In genomic region chr10:71963351-71963755, GRCh38 we compare ENCODE assay signal across 10 cellular contexts. TPM values are rescaled to one million over a fixed set of nuclear protein-coding genes. Genes with fewer than 3 reads are reported as not detected.
DNase-seq lines count a peak whose midpoint lies in the region; ATAC-seq, FAIRE-seq and TF ChIP-seq lines count a peak whose summit lies in the region.
"Had no signal": no experiment of that assay in that cellular context is flagged by ENCODE, and none has a peak within 500 bp of the region (broad histone marks: within the 10 kb centered on the region; RNA-seq: fewer than 3 reads in every experiment).

No MANE protein-coding gene starts in this region.

- no peaks in the 10 kb centered on the region for H3K9me3 Mint-ChIP-seq in CD4-positive, alpha-beta T cell
- no peaks in the 10 kb centered on the region for H3K9me3 Mint-ChIP-seq in activated naive CD8-positive, alpha-beta T cell treated with anti-CD3 and anti-CD28 coated beads, Interleukin-2, amount 50 U/mL, for 24 hours

- no peak for TF ChIP-seq CTCF in CD4-positive, alpha-beta T cell (IDR thresholded peaks at IDR 0.05)

- CTCF ChIA-PET in CD4-positive, alpha-beta T cell (lab: Charles Lee) = interaction anchor here (0.6 kb wide), 1 partner anchor 44 kb away, joined by 4 read pairs; no protein-coding TSS in a partner anchor

- POLR2A ChIA-PET in CD4-positive, alpha-beta T cell (lab: Charles Lee) = no interaction called here

- H3K4me3 Mint-ChIP-seq in CD4-positive, alpha-beta T cell = peak overlapping the region; percentile 72
- peak overlapping the region; percentile 28 for H3K4me3 Mint-ChIP-seq in activated naive CD8-positive, alpha-beta T cell treated with anti-CD3 and anti-CD28 coated beads, Interleukin-2, amount 50 U/mL, for 24 hours

- intact Hi-C loops in CD4-positive, alpha-beta T cell (cut with DNase I, micrococcal nuclease) = no loop called here
- intact Hi-C loops in left cardiac atrium (cut with DNase I) (no loop called here), posterior vena cava (cut with DNase I) (loop anchor here (5.0 to 10.0 kb wide), 3 partner anchors 79 to 781 kb away; no protein-coding TSS in a partner anchor)

- no peak overlapping the region for H3K27ac Mint-ChIP-seq in CD4-positive, alpha-beta T cell
- no peak overlapping the region for H3K27ac Mint-ChIP-seq in activated naive CD8-positive, alpha-beta T cell treated with anti-CD3 and anti-CD28 coated beads, Interleukin-2, amount 50 U/mL, for 24 hours

- H3K36me3 Mint-ChIP-seq in CD4-positive, alpha-beta T cell (ENCODE audit: low read depth) = no peaks in the 10 kb centered on the region
- H3K36me3 Mint-ChIP-seq in activated naive CD8-positive, alpha-beta T cell treated with anti-CD3 and anti-CD28 coated beads, Interleukin-2, amount 50 U/mL, for 24 hours (ENCODE audit: low read depth) = no peaks in the 10 kb centered on the region

- peaks cover 38% of the 10 kb centered on the region for H3K27me3 ChIP-seq in CD4-positive, alpha-beta T cell (ENCODE audit: control insufficient read depth, insufficient read depth, low read length)

- peaks cover 63% of the 10 kb centered on the region for H3K27me3 Mint-ChIP-seq in CD4-positive, alpha-beta T cell
- peaks cover 54% of the 10 kb centered on the region for H3K27me3 Mint-ChIP-seq in activated naive CD8-positive, alpha-beta T cell treated with anti-CD3 and anti-CD28 coated beads, Interleukin-2, amount 50 U/mL, for 24 hours

- no peak for TF ChIP-seq POLR2A in GM12891 (IDR thresholded peaks at IDR 0.05; ENCODE audit: low read depth, low read length)

- H3K9me3 ChIP-seq in CD4-positive, alpha-beta T cell (ENCODE audit: control insufficient read depth, low read length) = no peaks in the 10 kb centered on the region

- no peak for ATAC-seq in CD4-positive, alpha-beta T cell (ENCODE audit: poor library complexity)
- ATAC-seq in activated naive CD8-positive, alpha-beta T cell treated with anti-CD3 and anti-CD28 coated beads, Interleukin-2, amount 50 U/mL, for 24 hours = no peak
- ATAC-seq in left cardiac atrium (peak; percentile 31 to 36), HG03025 (IDR thresholded peaks at IDR 0.05; ENCODE audit: low FRiP score, unreplicated experiment) (no peak), HG02759 (IDR thresholded peaks at IDR 0.05; ENCODE audit: unreplicated experiment) (no peak)

- no peak overlapping the region for H3K27ac ChIP-seq in CD4-positive, alpha-beta T cell (ENCODE audit: low read depth, low read length)

- DNase-seq in CD4-positive, alpha-beta T cell = no peak
- no peak for DNase-seq in activated naive CD8-positive, alpha-beta T cell treated with anti-CD3 and anti-CD28 coated beads, Interleukin-2, amount 50 U/mL, for 24 hours
- DNase-seq in left cardiac atrium (peak; percentile 68), posterior vena cava (ENCODE audit: low spot score) (peak; percentile 86), GM12891 (ENCODE audit: insufficient read length, low spot score) (no peak), NCI-H1436 (lab: John Stamatoyannopoulos, UW) (no peak)
- DNase-seq: GF-D8, NCI-H524 treated with DMSO at 0.1 percent for 48 hours had no signal

- peaks cover 8% of the 10 kb centered on the region for H3K4me1 Mint-ChIP-seq in CD4-positive, alpha-beta T cell (ENCODE audit: low read depth)
- H3K4me1 Mint-ChIP-seq in activated naive CD8-positive, alpha-beta T cell treated with anti-CD3 and anti-CD28 coated beads, Interleukin-2, amount 50 U/mL, for 24 hours = peaks cover 20% of the 10 kb centered on the region

- no peak for FAIRE-seq in GM12891 (lab: Jason Lieb, UNC)

TF ChIP-seq in GM12891, 5 proteins besides CTCF, POLR2A, EP300 and RAD21:
- TF ChIP-seq SPI1 (IDR thresholded peaks at IDR 0.05; ENCODE audit: low read depth, low read length) (no peak), POLR2AphosphoS5 (IDR thresholded peaks at IDR 0.05; ENCODE audit: low read depth, low read length) (no peak), TAF1 (IDR thresholded peaks at IDR 0.05; ENCODE audit: low read depth, low read length) (no peak), PAX5 (IDR thresholded peaks at IDR 0.05; ENCODE audit: insufficient read depth, low read length, severe bottlenecking) (no peak), POU2F2 (IDR thresholded peaks at IDR 0.05; ENCODE audit: low read depth, low read length) (no peak)

RNA-seq across cellular contexts. Expression of gene CHST3, which starts 0.8 kb away (rescaled TPM):
- total RNA-seq in CD4-positive, alpha-beta T cell = not detected
- total RNA-seq in left cardiac atrium (10 to 100 TPM; 17.7 to 40.0 TPM), posterior vena cava (10 to 100 TPM; 34.9 to 37.7 TPM)
- polyA plus RNA-seq in GM12891 (2012; ENCODE audit: low read depth, missing spikeins) = 0.03 TPM

Comparison
In these comparisons a context has a peak if more than half of its experiments do, and no peak if none do; other contexts are left out.
1. ATAC-seq: peak in left cardiac atrium (2 of 2); none in CD4-positive, alpha-beta T cell (single experiment), activated naive CD8-positive, alpha-beta T cell treated with anti-CD3 and anti-CD28 coated beads, Interleukin-2, amount 50 U/mL, for 24 hours (single experiment), HG03025 (single experiment) and HG02759 (single experiment).
2. DNase-seq: peak in left cardiac atrium (single experiment) and posterior vena cava (single experiment); none in CD4-positive, alpha-beta T cell (0 of 10), activated naive CD8-positive, alpha-beta T cell treated with anti-CD3 and anti-CD28 coated beads, Interleukin-2, amount 50 U/mL, for 24 hours (single experiment), GM12891 (single experiment) and NCI-H1436 (single experiment).
3. RNA of gene CHST3, which starts 0.8 kb away (total RNA-seq): 17.7 to 40.0 TPM in left cardiac atrium and 34.9 to 37.7 TPM in posterior vena cava; not detected in CD4-positive, alpha-beta T cell; every median in the first group is over 10 times any median in the second.
4. intact Hi-C loops: an anchor here in posterior vena cava (5.0 to 10.0 kb wide); none called in CD4-positive, alpha-beta T cell and left cardiac atrium.